16 cellular contexts compared by ENCODE assay signal in the genomic region with DNA sequence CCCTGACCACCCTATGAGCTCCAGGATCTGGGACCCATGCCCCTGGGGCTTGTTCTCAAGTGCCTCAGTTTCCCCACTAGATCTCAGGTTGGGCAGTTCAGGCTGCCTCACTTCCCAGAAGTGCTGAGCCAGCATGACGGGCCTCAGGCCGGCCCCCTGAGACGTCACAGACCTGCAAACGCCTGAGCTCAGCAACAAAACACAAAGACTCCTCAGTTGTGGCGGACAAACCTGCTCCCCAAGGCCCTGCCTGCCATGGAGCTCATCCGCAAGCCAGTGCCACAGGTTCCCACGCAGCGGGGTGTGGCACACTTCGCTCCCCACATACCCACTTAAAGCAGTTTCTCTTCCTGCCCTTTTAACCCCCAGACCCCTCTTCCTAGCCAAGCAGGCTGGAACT. TPM values are rescaled to one million over a fixed set of nuclear protein-coding genes. Genes with fewer than 3 reads are reported as not detected.
A peak's percentile ranks its signal among the peaks of the same experiment; 100 is the strongest.
DNase-seq lines count a peak whose midpoint lies in the region; ATAC-seq and TF ChIP-seq lines count a peak whose summit lies in the region.
"Had no signal": no experiment of that assay in that cellular context is flagged by ENCODE, and none has a peak within 500 bp of the region (broad histone marks: within the 10 kb centered on the region; RNA-seq: fewer than 3 reads in every experiment).

No MANE protein-coding gene starts in this region.

- H3K9me3 Mint-ChIP-seq in nephron: no peaks in the 10 kb centered on the region
- H3K9me3 Mint-ChIP-seq: activated T-cell treated with anti-CD3 and anti-CD28 coated beads, Interleukin-2, amount 50 U/mL, for 72 hours had no signal

- H3K36me3 Mint-ChIP-seq in nephron (ENCODE audit: low read depth): peaks cover 15% of the 10 kb centered on the region

- no peaks in the 10 kb centered on the region for H3K9me3 ChIP-seq in ectodermal cell (ENCODE audit: control insufficient read depth, low read length)
- H3K9me3 ChIP-seq: HAP-1, right atrium auricular region, tibial artery had no signal

- H3K27ac ChIP-seq in ectodermal cell (ENCODE audit: insufficient read depth, low read depth, low read length, poor library complexity, severe bottlenecking): peak overlapping the region; percentile 40
- H3K27ac ChIP-seq: right atrium auricular region, tibial artery, WERI-Rb-1 had no signal

- 67 to 70% methylated on average over 9 of the region's 9 CpGs for WGBS in ectodermal cell, 2 experiments

- H3K36me3 ChIP-seq in ectodermal cell (ENCODE audit: control insufficient read depth, insufficient read depth, low read length): no peaks in the 10 kb centered on the region
- H3K36me3 ChIP-seq: HAP-1, right atrium auricular region, tibial artery had no signal

- H3K4me1 ChIP-seq in ectodermal cell (ENCODE audit: control insufficient read depth, insufficient read depth, low read length): peaks cover 46% of the 10 kb centered on the region
- H3K4me1 ChIP-seq: HAP-1 had no signal

- peak; percentile 7 for DNase-seq in stimulated activated CD4-positive, alpha-beta T cell treated with anti-CD3 and anti-CD28 coated beads, Interleukin-15, amount 100 ng/mL, for 24 hours
- DNase-seq in stimulated activated CD4-positive, alpha-beta T cell treated with anti-CD3 and anti-CD28 coated beads, Interleukin-4, amount 100 ng/mL, for 1 hour: no peak
- DNase-seq in DMS153 (lab: John Stamatoyannopoulos, UW): no peak
- DNase-seq in activated CD8-positive, alpha-beta memory T cell treated with anti-CD3 and anti-CD28 coated beads, Interleukin-2, amount 50 U/mL, for 48 hours: no peak
- DNase-seq: activated T-cell treated with anti-CD3 and anti-CD28 coated beads, Interleukin-2, amount 50 U/mL, for 72 hours; DND-41; NCI-H345; Right ventricle myocardium superior; tibial artery; WERI-Rb-1 had no signal

- no peak overlapping the region for H3K4me3 Mint-ChIP-seq in nephron
- H3K4me3 Mint-ChIP-seq: activated T-cell treated with anti-CD3 and anti-CD28 coated beads, Interleukin-2, amount 50 U/mL, for 72 hours had no signal

- TF ChIP-seq CTCF in nephron (IDR thresholded peaks at IDR 0.05; ENCODE audit: unreplicated experiment in 3 of 3): no peak

- peak overlapping the region; percentile 60 to 78 (median 75) for H3K27ac Mint-ChIP-seq in nephron
- H3K27ac Mint-ChIP-seq: activated T-cell treated with anti-CD3 and anti-CD28 coated beads, Interleukin-2, amount 50 U/mL, for 72 hours had no signal

- H3K27me3 Mint-ChIP-seq in nephron (ENCODE audit: low read depth): peaks cover 7% of the 10 kb centered on the region

- H3K27me3 ChIP-seq in ectodermal cell (ENCODE audit: control insufficient read depth, insufficient read depth, low read length, poor library complexity, severe bottlenecking): no peaks in the 10 kb centered on the region
- H3K27me3 ChIP-seq: right atrium auricular region, tibial artery had no signal

- ATAC-seq in HG02981 (IDR thresholded peaks at IDR 0.05; ENCODE audit: unreplicated experiment) (no peak), GM21423 (IDR thresholded peaks at IDR 0.05; ENCODE audit: unreplicated experiment) (no peak)

- no peak overlapping the region for H3K4me3 ChIP-seq in ectodermal cell (ENCODE audit: insufficient read depth, low read depth, low read length)
- H3K4me3 ChIP-seq: HAP-1, right atrium auricular region, tibial artery had no signal

- peaks cover 81% of the 10 kb centered on the region for H3K4me1 Mint-ChIP-seq in nephron

RNA-seq across cellular contexts. Expression of a gene that starts 45.2 kb away (rescaled TPM):
- 89.1 TPM for polyA plus RNA-seq in ectodermal cell (2013, experiment 1 of 4)
- 98.6 TPM for polyA plus RNA-seq in ectodermal cell (2013, experiment 2 of 4)
- 60.9 TPM for polyA plus RNA-seq in ectodermal cell (2013, experiment 3 of 4)
- polyA plus RNA-seq in ectodermal cell (2013, experiment 4 of 4): 68.4 TPM
